Comparison of ENCODE assay signal across 14 cellular contexts in genomic region chr9:110999379-110999778, GRCh38.
"Had no signal": no experiment of that assay in that cellular context is flagged by ENCODE, and none has a peak within 500 bp of the region (broad histone marks: within the 10 kb centered on the region; RNA-seq: fewer than 3 reads in every experiment).

No MANE protein-coding gene starts in this region.

- H3K27ac ChIP-seq: foreskin keratinocyte, neutrophil, prostate gland, SJSA1 had no signal

- DNase-seq: activated CD4-positive, alpha-beta T cell treated with anti-CD3 and anti-CD28 coated beads, Interleukin-2, amount 50 U/mL, for 4 hours; activated CD4-positive, CD25-positive, alpha-beta regulatory T cell treated with anti-CD3 and anti-CD28 coated beads, Interleukin-2, amount 50 U/mL, for 72 hours; activated effector memory CD4-positive, alpha-beta T cell treated with anti-CD3 and anti-CD28 coated beads, Interleukin-2, amount 50 U/mL, for 16 hours; activated T-cell treated with anti-CD3 and anti-CD28 coated beads, Interleukin-2, amount 50 U/mL, for 24 hours; esophagus squamous epithelium; foreskin keratinocyte; left ventricle myocardium superior; naive B cell; stimulated activated CD4-positive, alpha-beta T cell treated with anti-CD3 and anti-CD28 coated beads, Interleukin-4, amount 100 ng/mL, for 1 hour; stimulated activated CD8-positive, alpha-beta memory T cell treated with anti-CD3 and anti-CD28 coated beads, Interleukin-4, amount 100 ng/mL, for 48 hours; stimulated activated naive CD8-positive, alpha-beta T cell treated with anti-CD3 and anti-CD28 coated beads, Interleukin-15, Interleukin-2, amounts not matched to agents 100 U/mL and 50 U/mL, for 24 hours had no signal

- H3K4me1 ChIP-seq: prostate gland had no signal

- ATAC-seq: foreskin keratinocyte; stimulated activated naive CD8-positive, alpha-beta T cell treated with anti-CD3 and anti-CD28 coated beads, Interleukin-15, Interleukin-2, amounts not matched to agents 100 U/mL and 50 U/mL, for 24 hours had no signal

- H3K27me3 ChIP-seq: esophagus squamous epithelium, foreskin keratinocyte, SJSA1 had no signal

- H3K4me3 ChIP-seq: esophagus squamous epithelium, prostate gland, SJSA1 had no signal

- H3K36me3 ChIP-seq: esophagus squamous epithelium, neutrophil, prostate gland, SJSA1 had no signal

- H3K9me3 ChIP-seq: esophagus squamous epithelium, neutrophil, prostate gland, SJSA1 had no signal
